9 cellular contexts compared by ENCODE assay signal in genomic region chr9:114349713-114350480, GRCh38. TPM values are rescaled to one million over a fixed set of nuclear protein-coding genes. Genes with fewer than 3 reads are reported as not detected.
DNase-seq lines count a peak whose midpoint lies in the region; ATAC-seq, FAIRE-seq and TF ChIP-seq lines count a peak whose summit lies in the region.
"Had no signal": no experiment of that assay in that cellular context is flagged by ENCODE, and none has a peak within 500 bp of the region (broad histone marks: within the 10 kb centered on the region; RNA-seq: fewer than 3 reads in every experiment).

No MANE protein-coding gene starts in this region.

- no peaks in the 10 kb centered on the region for H3K9me1 ChIP-seq in keratinocyte (ENCODE audit: control insufficient read depth, extremely low read depth, insufficient read depth, low read length)

- FAIRE-seq in keratinocyte (lab: Jason Lieb, UNC), result peak; percentile 32

- H3K4me3 Mint-ChIP-seq in activated CD8-positive, alpha-beta memory T cell treated with anti-CD3 and anti-CD28 coated beads, Interleukin-2, amount 10 ng/mL, durations not matched to agents 7 days and 5 days, result no peak overlapping the region
- H3K4me3 Mint-ChIP-seq in WTC11, result no peak overlapping the region

- POLR2A ChIA-PET in WTC11 (lab: Charles Lee), result interaction anchor here (1.3 kb wide), 1 partner anchor 38 kb away, joined by 3 read pairs; the partner anchor contains the start of gene AKNA

- H3K4me3 ChIP-seq in keratinocyte (ENCODE audit: control insufficient read depth in 2 of 3, extremely low read depth in 1 of 3, insufficient read depth in 2 of 3, low read depth in 1 of 3, low read length in 3 of 3), result no peak overlapping the region
- no peak overlapping the region for H3K4me3 ChIP-seq in thoracic aorta

- H3K36me3 ChIP-seq in keratinocyte (ENCODE audit: control insufficient read depth in 2 of 2, extremely low read depth in 1 of 2, insufficient read depth in 2 of 2, low read length in 2 of 2), result peaks cover 3 to 10% of the 10 kb centered on the region in 2 experiments
- peaks cover 45% of the 10 kb centered on the region for H3K36me3 ChIP-seq in thoracic aorta

- DNase-seq in activated CD8-positive, alpha-beta memory T cell treated with anti-CD3 and anti-CD28 coated beads, Interleukin-2, amount 10 ng/mL, durations not matched to agents 7 days and 5 days, result no peak
- no peak for DNase-seq in activated CD8-positive, alpha-beta memory T cell treated with anti-CD3 and anti-CD28 coated beads for 24 hours
- DNase-seq in WTC11 (ENCODE audit: low spot score) (no peak), keratinocyte (ENCODE audit: low read depth, low spot score) (no peak), thoracic aorta (ENCODE audit: low spot score) (no peak), NCI-H1436 treated with DMSO at 0.1 percent for 48 hours (lab: John Stamatoyannopoulos, UW) (no peak)
- DNase-seq: NCI-H69 had no signal

- peak overlapping the region; percentile 51 for H3K27ac ChIP-seq in keratinocyte (ENCODE audit: control insufficient read depth, insufficient read depth, low read length)
- H3K27ac ChIP-seq in thoracic aorta, result peak overlapping the region; percentile 30 to 66

- H2AFZ ChIP-seq in keratinocyte (ENCODE audit: control insufficient read depth, low read length), result no peak overlapping the region

- no peaks in the 10 kb centered on the region for H3K79me2 ChIP-seq in keratinocyte (ENCODE audit: control insufficient read depth, insufficient read depth, low read length)

- TF ChIP-seq CTCF in WTC11 (IDR thresholded peaks at IDR 0.05) (no peak), keratinocyte (optimal IDR thresholded peaks at IDR 0.05 in 1 of 3, IDR thresholded peaks at IDR 0.05 in 1 of 3, conservative IDR thresholded peaks at IDR 0.05 in 1 of 3; ENCODE audit: extremely low read depth in 1 of 3, insufficient read depth in 2 of 3, low read length in 3 of 3) (no peak), thoracic aorta (IDR thresholded peaks at IDR 0.05) (no peak)

- H3K4me1 Mint-ChIP-seq in activated CD8-positive, alpha-beta memory T cell treated with anti-CD3 and anti-CD28 coated beads, Interleukin-2, amount 10 ng/mL, durations not matched to agents 7 days and 5 days, result peaks cover 47% of the 10 kb centered on the region
- H3K4me1 Mint-ChIP-seq in WTC11, result peaks cover 17% of the 10 kb centered on the region

- no peaks in the 10 kb centered on the region for H4K20me1 ChIP-seq in keratinocyte (ENCODE audit: control insufficient read depth, extremely low read depth, insufficient read depth, low read length)

- H3K4me2 ChIP-seq in keratinocyte (ENCODE audit: control insufficient read depth, extremely low read depth, insufficient read depth, low read depth, low read length), result no peak overlapping the region

- H3K9me3 Mint-ChIP-seq in activated CD8-positive, alpha-beta memory T cell treated with anti-CD3 and anti-CD28 coated beads, Interleukin-2, amount 10 ng/mL, durations not matched to agents 7 days and 5 days (ENCODE audit: low read depth), result no peaks in the 10 kb centered on the region
- H3K9me3 Mint-ChIP-seq in WTC11, result no peaks in the 10 kb centered on the region

- CTCF ChIA-PET in activated CD8-positive, alpha-beta memory T cell treated with anti-CD3 and anti-CD28 coated beads, Interleukin-2, amount 10 ng/mL, durations not matched to agents 7 days and 5 days (lab: Charles Lee), result interaction anchor here (1.1 to 2.4 kb wide), 4 partner anchors 10 to 38 kb away, joined by 3 to 8 read pairs (median 4); partner anchors contain the start of gene AKNA
- CTCF ChIA-PET in WTC11 (lab: Charles Lee), result interaction anchor here (1.6 kb wide), 1 partner anchor 11 kb away, joined by 12 read pairs; no protein-coding TSS in a partner anchor

- no peak overlapping the region for H3K9ac ChIP-seq in keratinocyte (ENCODE audit: control insufficient read depth, extremely low read depth, insufficient read depth, low read length)

- H3K27ac Mint-ChIP-seq in activated CD8-positive, alpha-beta memory T cell treated with anti-CD3 and anti-CD28 coated beads, Interleukin-2, amount 10 ng/mL, durations not matched to agents 7 days and 5 days, result peak overlapping the region; percentile 86
- H3K27ac Mint-ChIP-seq in WTC11, result peak overlapping the region; percentile 87

- H3K27me3 ChIP-seq in keratinocyte (ENCODE audit: control insufficient read depth, extremely low read depth, insufficient read depth, low read length) (no peaks in the 10 kb centered on the region), thoracic aorta (replicated peaks; ENCODE audit: insufficient read depth) (no peaks in the 10 kb centered on the region)

- H3K9me3 ChIP-seq in keratinocyte (ENCODE audit: control insufficient read depth, low read depth, low read length), result no peaks in the 10 kb centered on the region
- no peaks in the 10 kb centered on the region for H3K9me3 ChIP-seq in thoracic aorta

- H3K4me1 ChIP-seq in keratinocyte (ENCODE audit: control insufficient read depth, extremely low read depth, insufficient read depth, low read length), result peaks cover 15% of the 10 kb centered on the region
- H3K4me1 ChIP-seq in thoracic aorta (ENCODE audit: control insufficient read depth in 1 of 2, low read depth in 2 of 2), result peaks cover 10 to 30% of the 10 kb centered on the region in 2 donors

- dilution Hi-C loops in keratinocyte (cut with MboI; ENCODE audit: extremely low pct_ligation_motif_present, low sequenced_read_pairs), result no loop called here

- H3K27me3 Mint-ChIP-seq in activated CD8-positive, alpha-beta memory T cell treated with anti-CD3 and anti-CD28 coated beads, Interleukin-2, amount 10 ng/mL, durations not matched to agents 7 days and 5 days, result no peaks in the 10 kb centered on the region
- no peaks in the 10 kb centered on the region for H3K27me3 Mint-ChIP-seq in WTC11 (ENCODE audit: low read depth)

- no peak for ATAC-seq in activated CD8-positive, alpha-beta memory T cell treated with anti-CD3 and anti-CD28 coated beads, Interleukin-2, amount 10 ng/mL, durations not matched to agents 7 days and 5 days
- ATAC-seq in WTC11 (no peak), thoracic aorta (ENCODE audit: insufficient number of reproducible peaks, low FRiP score, low read depth) (no peak), GM19395 (IDR thresholded peaks at IDR 0.05; ENCODE audit: unreplicated experiment) (no peak), HG03097 (IDR thresholded peaks at IDR 0.05; ENCODE audit: low FRiP score, unreplicated experiment) (no peak)

- H3K36me3 Mint-ChIP-seq in activated CD8-positive, alpha-beta memory T cell treated with anti-CD3 and anti-CD28 coated beads, Interleukin-2, amount 10 ng/mL, durations not matched to agents 7 days and 5 days, result peaks cover 73% of the 10 kb centered on the region
- peaks cover 38% of the 10 kb centered on the region for H3K36me3 Mint-ChIP-seq in WTC11

TF ChIP-seq in WTC11, 78 proteins besides CTCF, POLR2A, EP300 and RAD21 (continues in another document):
- no peak for TF ChIP-seq CDX4 (CRISPR knock-in tag; IDR thresholded peaks at IDR 0.05; ENCODE audit: borderline replicate concordance)
- TF ChIP-seq EMX1 (CRISPR knock-in tag; IDR thresholded peaks at IDR 0.05), result no peak
- no peak for TF ChIP-seq GTF2I (CRISPR knock-in tag; conservative IDR thresholded peaks at IDR 0.05)

RNA-seq across cellular contexts. Expression of gene ORM2, which starts 20.2 kb away (rescaled TPM):
- not detected for total RNA-seq in activated CD8-positive, alpha-beta memory T cell treated with anti-CD3 and anti-CD28 coated beads, Interleukin-2, amount 10 ng/mL, durations not matched to agents 7 days and 5 days
- total RNA-seq in WTC11 (2021) (0.73 to 1.6 TPM (median 1.0 TPM) in 3 replicates), thoracic aorta (not detected)
- not detected in 3 replicates for polyA plus RNA-seq in keratinocyte
- not detected for polyA plus RNA-seq in keratinocyte (2011; ENCODE audit: low read depth)
- polyA plus RNA-seq in keratinocyte (2011; cell fraction: cytosol; rRNA removed), result not detected in 2 replicates
- not detected in 2 replicates for polyA plus RNA-seq in keratinocyte (2011; cell fraction: nucleus; rRNA removed)
- polyA plus RNA-seq in keratinocyte (2012; ENCODE audit: low replicate concordance), result not detected in 2 replicates
- not detected in 3 replicates for polyA minus RNA-seq in keratinocyte
- polyA minus RNA-seq in keratinocyte (2011; cell fraction: cytosol; rRNA and poly(A)+ RNA removed), result not detected
- polyA minus RNA-seq in keratinocyte (2011; cell fraction: nucleus; rRNA and poly(A)+ RNA removed), result not detected in 2 replicates

RNA-seq across cellular contexts. Expression of gene ORM1, which starts 27.0 kb away (rescaled TPM):
- total RNA-seq in activated CD8-positive, alpha-beta memory T cell treated with anti-CD3 and anti-CD28 coated beads, Interleukin-2, amount 10 ng/mL, durations not matched to agents 7 days and 5 days, result not detected
- 3.9 to 7.2 TPM (median 5.4 TPM) in 3 replicates for total RNA-seq in WTC11 (2021)
- not detected in 3 replicates for polyA plus RNA-seq in keratinocyte
- not detected for polyA plus RNA-seq in keratinocyte (2011; ENCODE audit: low read depth)
- not detected in 2 replicates for polyA plus RNA-seq in keratinocyte (2011; cell fraction: cytosol; rRNA removed)
- not detected in 2 replicates for polyA plus RNA-seq in keratinocyte (2011; cell fraction: nucleus; rRNA removed)
- not detected in 2 replicates for polyA plus RNA-seq in keratinocyte (2012; ENCODE audit: low replicate concordance)
- not detected in 3 replicates for polyA minus RNA-seq in keratinocyte
- polyA minus RNA-seq in keratinocyte (2011; cell fraction: cytosol; rRNA and poly(A)+ RNA removed), result not detected
- not detected in 2 replicates for polyA minus RNA-seq in keratinocyte (2011; cell fraction: nucleus; rRNA and poly(A)+ RNA removed)
- not detected for total RNA-seq in thoracic aorta

RNA-seq across cellular contexts. Expression of gene AKNA, which starts 37.9 kb away (rescaled TPM):
- total RNA-seq in activated CD8-positive, alpha-beta memory T cell treated with anti-CD3 and anti-CD28 coated beads, Interleukin-2, amount 10 ng/mL, durations not matched to agents 7 days and 5 days, result 100 to 1,000 TPM; 432 to 500 TPM
- total RNA-seq in WTC11 (2021) (26.0 to 29.3 TPM (median 27.5 TPM) in 3 replicates), thoracic aorta (10 to 100 TPM; 34.8 to 68.5 TPM)
- 0.57 to 1.1 TPM (median 0.79 TPM) in 3 replicates for polyA plus RNA-seq in keratinocyte
- polyA plus RNA-seq in keratinocyte (2011; ENCODE audit: low read depth), result 0.64 TPM
- polyA plus RNA-seq in keratinocyte (2011; cell fraction: cytosol; rRNA removed), result 0.66 and 0.82 TPM in 2 replicates
- 1.6 and 2.6 TPM in 2 replicates for polyA plus RNA-seq in keratinocyte (2011; cell fraction: nucleus; rRNA removed)
- polyA plus RNA-seq in keratinocyte (2012; ENCODE audit: low replicate concordance), result 1.8 and 2.0 TPM in 2 replicates
- polyA minus RNA-seq in keratinocyte, result 0.99 to 2.8 TPM (median 1.6 TPM) in 3 replicates
- 0.77 TPM for polyA minus RNA-seq in keratinocyte (2011; cell fraction: cytosol; rRNA and poly(A)+ RNA removed)
- polyA minus RNA-seq in keratinocyte (2011; cell fraction: nucleus; rRNA and poly(A)+ RNA removed), result 2.6 and 2.8 TPM in 2 replicates

Comparison
In these comparisons a context has a peak if more than half of its experiments do, and no peak if none do; other contexts are left out.
1. RNA of gene AKNA, which starts 37.9 kb away (total RNA-seq): 432 to 500 TPM in activated CD8-positive, alpha-beta memory T cell treated with anti-CD3 and anti-CD28 coated beads, Interleukin-2, amount 10 ng/mL, durations not matched to agents 7 days and 5 days; 34.8 to 68.5 TPM in thoracic aorta and 26.0 to 29.3 TPM in WTC11; every median in the first group is over 4 times any median in the second.